21 cellular contexts compared by ENCODE assay signal in genomic region chr3:24683090-24683489, GRCh38.
DNase-seq lines count a peak whose midpoint lies in the region; ATAC-seq and TF ChIP-seq lines count a peak whose summit lies in the region.
"Had no signal": no experiment of that assay in that cellular context is flagged by ENCODE, and none has a peak within 500 bp of the region (broad histone marks: within the 10 kb centered on the region; RNA-seq: fewer than 3 reads in every experiment).

No MANE protein-coding gene starts in this region.

- intact Hi-C loops in HCT116 (cut with micrococcal nuclease): loop anchor here (1.0 to 5.0 kb wide), 2 partner anchors 684 to 796 kb away; no protein-coding TSS in a partner anchor

- ATAC-seq in HCT116 (no peak), foreskin keratinocyte (peak; percentile 57)
- ATAC-seq: left cardiac atrium, mucosa of descending colon, T-cell had no signal

- H3K79me2 ChIP-seq in HCT116 (ENCODE audit: insufficient read depth, low read length): no peaks in the 10 kb centered on the region

- BruUV-seq in HCT116 (replicated peaks; lab: Mats Ljungman, UMichigan): no TSS peak

- H4K20me1 ChIP-seq in HCT116 (ENCODE audit: insufficient read depth): no peaks in the 10 kb centered on the region

- H3K4me2 ChIP-seq in HCT116 (ENCODE audit: low read length) (no peak overlapping the region), skeletal muscle satellite cell (ENCODE audit: low read length) (no peak overlapping the region)

- H3K9ac ChIP-seq in HCT116 (ENCODE audit: low read length) (no peak overlapping the region), skeletal muscle satellite cell (ENCODE audit: low read depth, low read length) (peak overlapping the region; percentile 13)

- DNase-seq in HCT116 (ENCODE audit: low read depth, low spot score) (no peak), amniotic epithelial cell (ENCODE audit: low read depth) (peak; percentile 88), foreskin keratinocyte (peak in 1 of 2 donors; percentile 81), NCI-H1694 (lab: John Stamatoyannopoulos, UW) (no peak), NCI-H524 treated with DMSO at 0.1 percent for 48 hours (lab: John Stamatoyannopoulos, UW) (no peak), NCI-H446 (lab: John Stamatoyannopoulos, UW) (no peak)
- DNase-seq: activated CD4-positive, alpha-beta T cell treated with anti-CD3 and anti-CD28 coated beads, Interleukin-2, amount 50 U/mL, for 1 hour; activated CD8-positive, alpha-beta memory T cell treated with anti-CD3 and anti-CD28 coated beads, Interleukin-2, amount 50 U/mL, for 4 hours; activated gamma-delta T cell; left cardiac atrium; MM.1S; psoas muscle; SHP77 treated with DMSO at 0.1 percent for 48 hours; spleen; stimulated activated CD4-positive, alpha-beta T cell treated with anti-CD3 and anti-CD28 coated beads, Interleukin-4, amount 100 ng/mL, for 24 hours; T-cell; upper lobe of left lung had no signal

- no peaks in the 10 kb centered on the region for H3K36me3 ChIP-seq in HCT116 (ENCODE audit: control insufficient read depth in 1 of 2, insufficient read depth in 2 of 2, low read length in 2 of 2)
- H3K36me3 ChIP-seq in skeletal muscle satellite cell (ENCODE audit: insufficient read depth, low read length): no peaks in the 10 kb centered on the region
- H3K36me3 ChIP-seq: adrenal gland, spleen, upper lobe of left lung had no signal

- H3K4me3 ChIP-seq in HCT116 (replicated peaks in 1 of 2; ENCODE audit: low read depth in 1 of 2, low read length in 2 of 2): no peak overlapping the region
- H3K4me3 ChIP-seq in skeletal muscle satellite cell (ENCODE audit: low read length): no peak overlapping the region
- H3K4me3 ChIP-seq: adrenal gland, mucosa of descending colon, psoas muscle, spleen, upper lobe of left lung had no signal

- TF ChIP-seq CTCF in HCT116 (IDR thresholded peaks at IDR 0.05 in 2 of 3, conservative IDR thresholded peaks at IDR 0.05 in 1 of 3; ENCODE audit: borderline replicate concordance in 1 of 3, insufficient read depth in 1 of 3, low read depth in 2 of 3, low read length in 2 of 3) (no peak), foreskin keratinocyte (conservative IDR thresholded peaks at IDR 0.05) (no peak)

- CTCF ChIA-PET in HCT116 (lab: Charles Lee): interaction anchor here (1.2 to 1.7 kb wide), 5 partner anchors 29 to 497 kb away, joined by 3 to 10 read pairs (median 5); no protein-coding TSS in a partner anchor

- TF ChIP-seq POLR2A in HCT116 (IDR thresholded peaks at IDR 0.05; ENCODE audit: borderline replicate concordance, extremely low read depth, insufficient read depth, insufficient read length): no peak

- H3K4me1 ChIP-seq in HCT116 (ENCODE audit: control insufficient read depth in 1 of 2, insufficient read depth in 2 of 2, low read length in 2 of 2): peaks cover 0 to 4% of the 10 kb centered on the region in 2 experiments; a peak in 1 of 4 replicates
- H3K4me1 ChIP-seq in foreskin keratinocyte: peaks cover 20% of the 10 kb centered on the region
- peaks cover 26% of the 10 kb centered on the region for H3K4me1 ChIP-seq in skeletal muscle satellite cell (ENCODE audit: control insufficient read depth, insufficient read depth, low read length)
- H3K4me1 ChIP-seq: adrenal gland had no signal

- H3K27ac ChIP-seq in HCT116 (ENCODE audit: low read depth, low read length): no peak overlapping the region
- H3K27ac ChIP-seq in foreskin keratinocyte: peak overlapping the region; percentile 43
- H3K27ac ChIP-seq: adrenal gland, psoas muscle, spleen, upper lobe of left lung had no signal

- H2AFZ ChIP-seq in HCT116 (ENCODE audit: low read depth, low read length, poor library complexity, severe bottlenecking): peak overlapping the region; percentile 89

- H3K9me2 ChIP-seq in HCT116 (ENCODE audit: insufficient read depth): no peaks in the 10 kb centered on the region

- RAD21 ChIA-PET in HCT116 (lab: Charles Lee; ENCODE audit: low non-redundant PET in 1 of 2, low total read pairs in 2 of 2, uncharacterized antibody in 2 of 2, unreplicated experiment in 2 of 2): no interaction called here

- POLR2A ChIA-PET in HCT116 (lab: Charles Lee): no interaction called here

- H3K9me3 ChIP-seq in HCT116 (ENCODE audit: control insufficient read depth in 1 of 2, insufficient read depth in 1 of 2, low read depth in 1 of 2, low read length in 2 of 2) (no peaks in the 10 kb centered on the region), skeletal muscle satellite cell (replicated peaks; ENCODE audit: low read length) (no peaks in the 10 kb centered on the region)
- H3K9me3 ChIP-seq: adrenal gland, mucosa of descending colon, psoas muscle, spleen, upper lobe of left lung had no signal

- no peaks in the 10 kb centered on the region; the same call in 1 of the 2 replicates for H3K27me3 ChIP-seq in HCT116 (ENCODE audit: insufficient read depth, low read length)
- H3K27me3 ChIP-seq in foreskin keratinocyte: no peaks in the 10 kb centered on the region
- peaks cover 8% of the 10 kb centered on the region for H3K27me3 ChIP-seq in skeletal muscle satellite cell (ENCODE audit: control insufficient read depth, insufficient read depth, low read length)
- H3K27me3 ChIP-seq: adrenal gland, dorsolateral prefrontal cortex, spleen, upper lobe of left lung had no signal

- TF ChIP-seq RAD21 in HCT116 (IDR thresholded peaks at IDR 0.05; ENCODE audit: low read depth): no peak

TF ChIP-seq in HCT116, 20 proteins besides CTCF, POLR2A, EP300 and RAD21:
- no peak for TF ChIP-seq CEBPB (IDR thresholded peaks at IDR 0.05; ENCODE audit: low read depth)
- no peak for TF ChIP-seq ATF3 (IDR thresholded peaks at IDR 0.05)
- no peak for TF ChIP-seq FOSL1 (IDR thresholded peaks at IDR 0.05; ENCODE audit: low read depth)
- no peak for TF ChIP-seq JUND (IDR thresholded peaks at IDR 0.05)
- TF ChIP-seq EZH2 (IDR thresholded peaks at IDR 0.05): no peak
- no peak for TF ChIP-seq ZFX (IDR thresholded peaks at IDR 0.05)
- no peak for TF ChIP-seq EZH2phosphoT487 (IDR thresholded peaks at IDR 0.05; ENCODE audit: borderline replicate concordance)
- TF ChIP-seq SIN3A (IDR thresholded peaks at IDR 0.05; ENCODE audit: low read depth): no peak
- no peak for TF ChIP-seq CBX3 (IDR thresholded peaks at IDR 0.05; ENCODE audit: low read depth)
- no peak for TF ChIP-seq EGR1 (IDR thresholded peaks at IDR 0.05; ENCODE audit: low read depth)
- TF ChIP-seq YY1 (IDR thresholded peaks at IDR 0.05; ENCODE audit: extremely low read depth, insufficient replicate concordance, low read depth, low read length): no peak
- no peak for TF ChIP-seq SRF (IDR thresholded peaks at IDR 0.05; ENCODE audit: low read depth)
- no peak for TF ChIP-seq SP1 (IDR thresholded peaks at IDR 0.05; ENCODE audit: low read depth)
